ENCODE assay signal across 8 cellular contexts in genomic region chr7:95511716-95512260, GRCh38. TPM values are rescaled to one million over a fixed set of nuclear protein-coding genes. Genes with fewer than 3 reads are reported as not detected.
DNase-seq lines count a peak whose midpoint lies in the region; ATAC-seq and TF ChIP-seq lines count a peak whose summit lies in the region.

No MANE protein-coding gene starts in this region.

- no peak overlapping the region for H3K4me3 Mint-ChIP-seq in activated naive CD8-positive, alpha-beta T cell treated with anti-CD3 and anti-CD28 coated beads for 36 hours

- H3K36me3 Mint-ChIP-seq in activated naive CD8-positive, alpha-beta T cell treated with anti-CD3 and anti-CD28 coated beads for 36 hours: no peaks in the 10 kb centered on the region

- no peaks in the 10 kb centered on the region for H3K27me3 Mint-ChIP-seq in activated naive CD8-positive, alpha-beta T cell treated with anti-CD3 and anti-CD28 coated beads for 36 hours

- H3K9me3 ChIP-seq in RWPE2 (ENCODE audit: severe bottlenecking): no peaks in the 10 kb centered on the region
- no peaks in the 10 kb centered on the region for H3K9me3 ChIP-seq in heart right ventricle

- intact Hi-C loops in heart right ventricle (cut with DNase I): loop anchor here in 9 of 10 donors (1.0 to 10.0 kb wide), 5 partner anchors 175 to 363 kb away; no protein-coding TSS in a partner anchor

- in situ Hi-C loops in KBM-7 (cut with MboI; ENCODE audit: low pct_unique_long_range_greater_than_20kb, low sequenced_read_pairs): no loop called here

- no peaks in the 10 kb centered on the region for H3K4me1 ChIP-seq in RWPE2 (ENCODE audit: insufficient read depth, poor library complexity, severe bottlenecking)
- H3K4me1 ChIP-seq in heart right ventricle: peaks cover 0 to 4% (median 0%) of the 10 kb centered on the region in 9 donors

- DNase-seq in GM03348 (ENCODE audit: low spot score): peak; percentile 66
- DNase-seq in KBM-7: peak; percentile 79
- no peak for DNase-seq in RWPE2 (ENCODE audit: low spot score)
- peak; percentile 48 for DNase-seq in activated naive CD8-positive, alpha-beta T cell treated with anti-CD3 and anti-CD28 coated beads for 36 hours
- peak in 1 of 2 donors; percentile 71 for DNase-seq in heart right ventricle
- DNase-seq in pulmonary artery endothelial cell (ENCODE audit: low read depth, low spot score): peak; percentile 13
- no peak for DNase-seq in NCI-H187 treated with DMSO at 0.1 percent for 48 hours (lab: John Stamatoyannopoulos, UW)

- whole genome bisulfite sequencing in heart right ventricle, 2 donors: 16% methylated on average over 6 of the region's 6 CpGs

- H3K4me1 Mint-ChIP-seq in activated naive CD8-positive, alpha-beta T cell treated with anti-CD3 and anti-CD28 coated beads for 36 hours: peaks cover 3% of the 10 kb centered on the region

- no peak overlapping the region for H3K27ac Mint-ChIP-seq in activated naive CD8-positive, alpha-beta T cell treated with anti-CD3 and anti-CD28 coated beads for 36 hours

- no peaks in the 10 kb centered on the region for H3K36me3 ChIP-seq in RWPE2 (ENCODE audit: low read depth)
- no peaks in the 10 kb centered on the region for H3K36me3 ChIP-seq in heart right ventricle

- H3K27ac ChIP-seq in RWPE2 (ENCODE audit: poor library complexity, severe bottlenecking) (no peak overlapping the region), heart right ventricle (no peak overlapping the region)

- H3K27me3 ChIP-seq in RWPE2 (ENCODE audit: insufficient read depth, poor library complexity, severe bottlenecking) (no peaks in the 10 kb centered on the region), heart right ventricle (peaks cover 0 to 3% (median 0%) of the 10 kb centered on the region in 7 donors)

- H3K4me3 ChIP-seq in RWPE2 (ENCODE audit: severe bottlenecking) (no peak overlapping the region), heart right ventricle (no peak overlapping the region)

- peak; percentile 87 for ATAC-seq in GM21825 (IDR thresholded peaks at IDR 0.05; ENCODE audit: unreplicated experiment)
- ATAC-seq in RWPE2 (ENCODE audit: low read depth): peak; percentile 81; the same call in 2 of the 3 replicates
- peak; percentile 72 to 92 (median 89) for ATAC-seq in heart right ventricle

- TF ChIP-seq CTCF in RWPE2 (IDR thresholded peaks at IDR 0.05; ENCODE audit: poor library complexity, severe bottlenecking) (peak; percentile 88), heart right ventricle (IDR thresholded peaks at IDR 0.05) (peak; percentile 88 to 95 (median 92))

- H3K9me3 Mint-ChIP-seq in activated naive CD8-positive, alpha-beta T cell treated with anti-CD3 and anti-CD28 coated beads for 36 hours: no peaks in the 10 kb centered on the region

RNA-seq across cellular contexts. Expression of gene ASB4, which starts 26.0 kb away (rescaled TPM):
- not detected for total RNA-seq in activated naive CD8-positive, alpha-beta T cell treated with anti-CD3 and anti-CD28 coated beads for 36 hours
- total RNA-seq in heart right ventricle (1 to 10 TPM; 1.3 to 7.1 (median 3.1) TPM), pulmonary artery endothelial cell (under 0.01 TPM in 1 of 2 replicates, not detected in the other)
- polyA plus RNA-seq in heart right ventricle: 1 to 10 TPM in 1 of 2 donors, under 1 TPM in 1; 0.26 to 1.7 TPM

Comparison
In these comparisons a context has a peak if more than half of its experiments do, and no peak if none do; other contexts are left out.
1. DNase-seq: peak in GM03348 (single experiment), KBM-7 (single experiment), activated naive CD8-positive, alpha-beta T cell treated with anti-CD3 and anti-CD28 coated beads for 36 hours (single experiment) and pulmonary artery endothelial cell (single experiment); none in RWPE2 (single experiment) and NCI-H187 treated with DMSO at 0.1 percent for 48 hours (single experiment).
2. Peak in every context shown above with its lines, with median percentiles within 50 percentile points of each other: ATAC-seq.